ENCODE assay signal across 8 cellular contexts in genomic region chr17:80261159-80261894, GRCh38. TPM values are rescaled to one million over a fixed set of nuclear protein-coding genes. Genes with fewer than 3 reads are reported as not detected.
DNase-seq lines count a peak whose midpoint lies in the region; ATAC-seq and TF ChIP-seq lines count a peak whose summit lies in the region.

No MANE protein-coding gene starts in this region.

- H3K9ac ChIP-seq in mucosa of rectum (ENCODE audit: low read depth in 1 of 2, low read length in 2 of 2) (peak overlapping the region; percentile 85 to 91), stomach smooth muscle (ENCODE audit: low read length in 2 of 2) (peak overlapping the region; percentile 73 to 75)

- H3K9me3 ChIP-seq in mucosa of rectum (ENCODE audit: control insufficient read depth in 2 of 2, low read length in 2 of 2) (no peaks in the 10 kb centered on the region), stomach smooth muscle (ENCODE audit: control insufficient read depth in 2 of 2, low read length in 2 of 2) (no peaks in the 10 kb centered on the region)

- H3K4me3 ChIP-seq in epithelial cell of proximal tubule (ENCODE audit: low read depth, low read length) (peak overlapping the region; percentile 92), mucosa of rectum (ENCODE audit: low read length in 2 of 2) (peak overlapping the region; percentile 84 to 85), stomach smooth muscle (ENCODE audit: low read length in 2 of 2) (peak overlapping the region; percentile 86 to 90)

- peak; percentile 3 for ATAC-seq in GM18861 (IDR thresholded peaks at IDR 0.05; ENCODE audit: unreplicated experiment)

- H3K4me1 ChIP-seq in mucosa of rectum (ENCODE audit: control insufficient read depth in 2 of 2, insufficient read depth in 2 of 2, low read length in 2 of 2) (peaks cover 46 to 53% of the 10 kb centered on the region in 2 donors), stomach smooth muscle (ENCODE audit: control insufficient read depth, insufficient read depth, low read length) (peaks cover 37% of the 10 kb centered on the region)

- peaks cover 4 to 7% of the 10 kb centered on the region in 2 donors for H3K36me3 ChIP-seq in mucosa of rectum (ENCODE audit: control insufficient read depth in 2 of 2, insufficient read depth in 2 of 2, low read length in 2 of 2)
- H3K36me3 ChIP-seq in stomach smooth muscle (ENCODE audit: control insufficient read depth in 2 of 2, insufficient read depth in 2 of 2, low read length in 2 of 2), result peaks cover 3 to 7% of the 10 kb centered on the region in 2 donors

- H3K27me3 ChIP-seq in mucosa of rectum (ENCODE audit: control insufficient read depth in 2 of 2, insufficient read depth in 2 of 2, low read length in 2 of 2) (no peaks in the 10 kb centered on the region), stomach smooth muscle (ENCODE audit: control insufficient read depth in 1 of 2, insufficient read depth in 2 of 2, low read length in 2 of 2) (no peaks in the 10 kb centered on the region)

- H3K27ac ChIP-seq in mucosa of rectum (ENCODE audit: low read depth in 2 of 2, low read length in 2 of 2), result peak overlapping the region; percentile 96
- H3K27ac ChIP-seq in stomach smooth muscle (ENCODE audit: low read length), result peak overlapping the region; percentile 82

- TF ChIP-seq CTCF in epithelial cell of proximal tubule (conservative IDR thresholded peaks at IDR 0.05; ENCODE audit: low read depth, low read length), result no peak

- DNase-seq in A172 (ENCODE audit: low spot score), result peak; percentile 65
- DNase-seq in NCI-H748 (lab: John Stamatoyannopoulos, UW; ENCODE audit: unreplicated experiment), result peak; percentile 74
- DNase-seq in activated CD8-positive, alpha-beta memory T cell treated with anti-CD3 and anti-CD28 coated beads, Interleukin-2, amount 50 U/mL, for 48 hours, result peak; percentile 82
- no peak for DNase-seq in epithelial cell of proximal tubule (ENCODE audit: low read depth)
- no peak for DNase-seq in cortex of kidney (lab: John Stamatoyannopoulos, UW)

RNA-seq across cellular contexts. Expression of gene RNF213, which starts 0.7 kb away (rescaled TPM):
- 63.3 and 66.2 TPM in 2 replicates for total RNA-seq in A172 (2014; rRNA removed; shearing (Covaris generic))
- 29.4 and 80.5 TPM in 2 replicates for total RNA-seq in epithelial cell of proximal tubule

RNA-seq across cellular contexts. Expression of gene SLC26A11, which starts 41.1 kb away (rescaled TPM):
- 6.4 and 6.9 TPM in 2 replicates for total RNA-seq in A172 (2014; rRNA removed; shearing (Covaris generic))
- total RNA-seq in epithelial cell of proximal tubule, result 5.3 and 7.6 TPM in 2 replicates

RNA-seq across cellular contexts. Expression of gene SGSH, which starts 41.2 kb away (rescaled TPM):
- 13.9 and 16.5 TPM in 2 replicates for total RNA-seq in A172 (2014; rRNA removed; shearing (Covaris generic))
- total RNA-seq in epithelial cell of proximal tubule, result 11.4 and 24.2 TPM in 2 replicates

Comparison
In these comparisons a context has a peak if more than half of its experiments do, and no peak if none do; other contexts are left out.
1. DNase-seq: peak in A172 (single experiment), NCI-H748 (single experiment) and activated CD8-positive, alpha-beta memory T cell treated with anti-CD3 and anti-CD28 coated beads, Interleukin-2, amount 50 U/mL, for 48 hours (single experiment); none in epithelial cell of proximal tubule (single experiment) and cortex of kidney (single experiment).
2. Peak in every context shown above with its lines, with median percentiles within 50 percentile points of each other: H3K4me3 ChIP-seq.